Comparison of ENCODE assay signal across 1 cellular context in the genomic region with DNA sequence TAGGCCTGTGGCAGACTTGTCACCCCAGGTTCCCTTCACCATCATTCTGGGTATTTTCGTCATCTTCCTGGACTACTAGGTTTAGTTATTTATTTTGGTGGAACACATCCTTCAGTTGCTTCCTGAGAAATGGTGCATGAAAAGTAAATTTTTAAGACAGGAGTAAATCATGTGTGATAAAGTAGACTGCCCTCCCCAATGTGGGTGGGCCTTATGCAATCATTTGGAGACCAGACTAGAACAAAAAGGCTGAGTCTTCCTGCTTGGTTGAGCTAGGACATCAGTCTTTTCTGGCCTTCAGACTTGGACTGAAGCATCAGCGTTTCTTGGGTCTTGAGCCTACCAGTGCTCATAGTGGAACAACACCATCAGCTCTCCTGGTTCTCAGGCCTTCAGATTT.
TF ChIP-seq lines count a peak whose summit lies in the region.

No MANE protein-coding gene starts in this region.

TF ChIP-seq in IMR-90, 13 proteins besides CTCF, POLR2A, EP300 and RAD21:
- TF ChIP-seq SMC3 (IDR thresholded peaks at IDR 0.05; ENCODE audit: low read depth, low read length) (no peak), RFX5 (IDR thresholded peaks at IDR 0.05; ENCODE audit: low read depth, low read length) (no peak), MAFK (IDR thresholded peaks at IDR 0.05; ENCODE audit: low read depth, low read length) (no peak), CEBPB (IDR thresholded peaks at IDR 0.05; ENCODE audit: low read depth, low read length) (no peak), MAZ (IDR thresholded peaks at IDR 0.05; ENCODE audit: borderline replicate concordance, low read depth, low read length) (no peak), MXI1 (IDR thresholded peaks at IDR 0.05; ENCODE audit: borderline replicate concordance, low read depth, low read length) (no peak), CHD1 (IDR thresholded peaks at IDR 0.05; ENCODE audit: low read depth, low read length) (no peak), BHLHE40 (IDR thresholded peaks at IDR 0.05; ENCODE audit: low read depth, low read length) (no peak), NFE2L2 (IDR thresholded peaks at IDR 0.05; ENCODE audit: low read depth, low read length) (no peak), RCOR1 (IDR thresholded peaks at IDR 0.05; ENCODE audit: insufficient replicate concordance, low read length) (no peak), FOS (IDR thresholded peaks at IDR 0.05; ENCODE audit: low read depth, low read length) (no peak)
- TF ChIP-seq, protein P1, sequence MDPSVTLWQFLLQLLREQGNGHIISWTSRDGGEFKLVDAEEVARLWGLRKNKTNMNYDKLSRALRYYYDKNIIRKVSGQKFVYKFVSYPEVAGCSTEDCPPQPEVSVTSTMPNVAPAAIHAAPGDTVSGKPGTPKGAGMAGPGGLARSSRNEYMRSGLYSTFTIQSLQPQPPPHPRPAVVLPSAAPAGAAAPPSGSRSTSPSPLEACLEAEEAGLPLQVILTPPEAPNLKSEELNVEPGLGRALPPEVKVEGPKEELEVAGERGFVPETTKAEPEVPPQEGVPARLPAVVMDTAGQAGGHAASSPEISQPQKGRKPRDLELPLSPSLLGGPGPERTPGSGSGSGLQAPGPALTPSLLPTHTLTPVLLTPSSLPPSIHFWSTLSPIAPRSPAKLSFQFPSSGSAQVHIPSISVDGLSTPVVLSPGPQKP (IDR thresholded peaks at IDR 0.05; ENCODE audit: borderline replicate concordance, low read depth, low read length): no peak
- TF ChIP-seq, protein P2, sequence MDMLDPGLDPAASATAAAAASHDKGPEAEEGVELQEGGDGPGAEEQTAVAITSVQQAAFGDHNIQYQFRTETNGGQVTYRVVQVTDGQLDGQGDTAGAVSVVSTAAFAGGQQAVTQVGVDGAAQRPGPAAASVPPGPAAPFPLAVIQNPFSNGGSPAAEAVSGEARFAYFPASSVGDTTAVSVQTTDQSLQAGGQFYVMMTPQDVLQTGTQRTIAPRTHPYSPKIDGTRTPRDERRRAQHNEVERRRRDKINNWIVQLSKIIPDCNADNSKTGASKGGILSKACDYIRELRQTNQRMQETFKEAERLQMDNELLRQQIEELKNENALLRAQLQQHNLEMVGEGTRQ (IDR thresholded peaks at IDR 0.05; ENCODE audit: low read depth, low read length): no peak
